ENCODE assay signal across 30 cellular contexts in genomic region chr2:52526735-52527134, GRCh38.
"Had no signal": no experiment of that assay in that cellular context is flagged by ENCODE, and none has a peak within 500 bp of the region (broad histone marks: within the 10 kb centered on the region; RNA-seq: fewer than 3 reads in every experiment).

No MANE protein-coding gene starts in this region.

- H3K4me1 Mint-ChIP-seq: activated CD4-positive, alpha-beta T cell treated with anti-CD3 and anti-CD28 coated beads for 36 hours; activated CD4-positive, alpha-beta T cell treated with anti-CD3 and anti-CD28 coated beads, Interleukin-2, amount 10 ng/mL, durations not matched to agents 24 days and 14 days; activated CD8-positive, alpha-beta memory T cell treated with anti-CD3 and anti-CD28 coated beads, Interleukin-2, amount 10 ng/mL, durations not matched to agents 7 days and 5 days; activated naive CD4-positive, alpha-beta T cell treated with anti-CD3 and anti-CD28 coated beads, Interleukin-2, amount 50 U/mL, for 24 hours; activated naive CD8-positive, alpha-beta T cell treated with anti-CD3 and anti-CD28 coated beads for 36 hours; activated naive CD8-positive, alpha-beta T cell treated with anti-CD3 and anti-CD28 coated beads, Interleukin-2, amount 50 U/mL, for 24 hours; brain; central memory CD8-positive, alpha-beta T cell had no signal

- H3K27ac Mint-ChIP-seq: activated CD4-positive, alpha-beta memory T cell treated with anti-CD3 and anti-CD28 coated beads for 36 hours; activated CD4-positive, alpha-beta T cell treated with anti-CD3 and anti-CD28 coated beads for 36 hours; activated CD4-positive, alpha-beta T cell treated with anti-CD3 and anti-CD28 coated beads, Interleukin-2, amount 10 ng/mL, durations not matched to agents 24 days and 14 days; activated CD8-positive, alpha-beta memory T cell treated with anti-CD3 and anti-CD28 coated beads, Interleukin-2, amount 10 ng/mL, durations not matched to agents 7 days and 5 days; activated CD8-positive, alpha-beta T cell treated with anti-CD3 and anti-CD28 coated beads, Interleukin-2, amount 10 ng/mL, durations not matched to agents 7 days and 5 days; activated naive CD4-positive, alpha-beta T cell treated with anti-CD3 and anti-CD28 coated beads for 36 hours; activated naive CD4-positive, alpha-beta T cell treated with anti-CD3 and anti-CD28 coated beads, Interleukin-2, amount 50 U/mL, for 24 hours; activated naive CD8-positive, alpha-beta T cell treated with anti-CD3 and anti-CD28 coated beads for 36 hours; activated naive CD8-positive, alpha-beta T cell treated with anti-CD3 and anti-CD28 coated beads, Interleukin-2, amount 50 U/mL, for 24 hours; activated T-helper 1 cell treated with anti-CD3 and anti-CD28 coated beads, Interleukin-12 subunit alpha, Interleukin-12 subunit beta, Interleukin-2, Interleukin-4 antibody, amounts not matched to agents 30 ng/mL and 10 ng/mL and 1 ng/mL, durations not matched to agents 14 hours and 24 hours and 36 hours; activated T-helper 2 cell treated with anti-CD3 and anti-CD28 coated beads, Interferon-gamma antibody, Interleukin-2, Interleukin-4, amounts not matched to agents 10 μg/mL and 5 μg/mL and 100 μg/mL, durations not matched to agents 14 hours and 24 hours and 36 hours; brain had no signal

- H3K27ac ChIP-seq: ascending aorta, colonic mucosa, epithelial cell of prostate had no signal

- H3K27me3 Mint-ChIP-seq: activated CD4-positive, alpha-beta memory T cell treated with anti-CD3 and anti-CD28 coated beads for 36 hours; activated CD4-positive, alpha-beta T cell treated with anti-CD3 and anti-CD28 coated beads for 36 hours; activated CD4-positive, alpha-beta T cell treated with anti-CD3 and anti-CD28 coated beads, Interleukin-2, amount 10 ng/mL, durations not matched to agents 24 days and 14 days; activated CD8-positive, alpha-beta memory T cell treated with anti-CD3 and anti-CD28 coated beads, Interleukin-2, amount 10 ng/mL, durations not matched to agents 7 days and 5 days; activated naive CD4-positive, alpha-beta T cell treated with anti-CD3 and anti-CD28 coated beads, Interleukin-2, amount 50 U/mL, for 24 hours; activated naive CD8-positive, alpha-beta T cell treated with anti-CD3 and anti-CD28 coated beads for 36 hours; activated naive CD8-positive, alpha-beta T cell treated with anti-CD3 and anti-CD28 coated beads, Interleukin-2, amount 50 U/mL, for 24 hours; central memory CD8-positive, alpha-beta T cell had no signal

- H3K4me1 ChIP-seq: ascending aorta, colonic mucosa had no signal

- H3K9me3 ChIP-seq: ascending aorta, colonic mucosa had no signal

- DNase-seq: activated CD4-positive, alpha-beta memory T cell treated with anti-CD3 and anti-CD28 coated beads for 36 hours; activated CD4-positive, alpha-beta T cell treated with anti-CD3 and anti-CD28 coated beads for 36 hours; activated CD4-positive, alpha-beta T cell treated with anti-CD3 and anti-CD28 coated beads, Interleukin-2, amount 10 ng/mL, durations not matched to agents 24 days and 14 days; activated CD4-positive, CD25-positive, alpha-beta regulatory T cell; activated CD4-positive, CD25-positive, alpha-beta regulatory T cell treated with anti-CD3 and anti-CD28 coated beads, Interleukin-2, amount 50 U/mL, for 72 hours; activated CD8-positive, alpha-beta memory T cell treated with anti-CD3 and anti-CD28 coated beads, Interleukin-2, amount 10 ng/mL, durations not matched to agents 7 days and 5 days; activated CD8-positive, alpha-beta memory T cell treated with anti-CD3 and anti-CD28 coated beads, Interleukin-2, amount 50 U/mL, for 4 hours; activated CD8-positive, alpha-beta T cell treated with anti-CD3 and anti-CD28 coated beads, Interleukin-2, amount 10 ng/mL, durations not matched to agents 7 days and 5 days; activated effector memory CD4-positive, alpha-beta T cell treated with anti-CD3 and anti-CD28 coated beads, Interleukin-2, amount 50 U/mL, for 16 hours; activated naive CD4-positive, alpha-beta T cell treated with anti-CD3 and anti-CD28 coated beads for 36 hours; activated naive CD8-positive, alpha-beta T cell treated with anti-CD3 and anti-CD28 coated beads for 36 hours; activated naive CD8-positive, alpha-beta T cell treated with anti-CD3 and anti-CD28 coated beads, Interleukin-2, amount 50 U/mL, for 24 hours; activated T-cell treated with anti-CD3 and anti-CD28 coated beads, Interleukin-2, amount 50 U/mL, for 1 hour; activated T-cell treated with anti-CD3 and anti-CD28 coated beads, Interleukin-2, amount 50 U/mL, for 48 hours; colonic mucosa; effector CD8-positive, alpha-beta T cell; foreskin fibroblast; head of caudate nucleus; T-helper 2 cell had no signal

- H3K4me3 Mint-ChIP-seq: activated CD4-positive, alpha-beta memory T cell treated with anti-CD3 and anti-CD28 coated beads for 36 hours; activated CD4-positive, alpha-beta T cell treated with anti-CD3 and anti-CD28 coated beads for 36 hours; activated CD4-positive, alpha-beta T cell treated with anti-CD3 and anti-CD28 coated beads, Interleukin-2, amount 10 ng/mL, durations not matched to agents 24 days and 14 days; activated CD8-positive, alpha-beta memory T cell treated with anti-CD3 and anti-CD28 coated beads, Interleukin-2, amount 10 ng/mL, durations not matched to agents 7 days and 5 days; activated CD8-positive, alpha-beta T cell treated with anti-CD3 and anti-CD28 coated beads, Interleukin-2, amount 10 ng/mL, durations not matched to agents 7 days and 5 days; activated naive CD4-positive, alpha-beta T cell treated with anti-CD3 and anti-CD28 coated beads for 36 hours; activated naive CD4-positive, alpha-beta T cell treated with anti-CD3 and anti-CD28 coated beads, Interleukin-2, amount 50 U/mL, for 24 hours; activated naive CD8-positive, alpha-beta T cell treated with anti-CD3 and anti-CD28 coated beads for 36 hours; activated naive CD8-positive, alpha-beta T cell treated with anti-CD3 and anti-CD28 coated beads, Interleukin-2, amount 50 U/mL, for 24 hours; activated T-helper 1 cell treated with anti-CD3 and anti-CD28 coated beads, Interleukin-12 subunit alpha, Interleukin-12 subunit beta, Interleukin-2, Interleukin-4 antibody, amounts not matched to agents 30 ng/mL and 10 ng/mL and 1 ng/mL, durations not matched to agents 14 hours and 24 hours and 36 hours; brain; central memory CD8-positive, alpha-beta T cell had no signal

- ATAC-seq: activated CD4-positive, alpha-beta T cell treated with anti-CD3 and anti-CD28 coated beads for 36 hours; activated CD8-positive, alpha-beta memory T cell treated with anti-CD3 and anti-CD28 coated beads, Interleukin-2, amount 10 ng/mL, durations not matched to agents 7 days and 5 days; activated CD8-positive, alpha-beta T cell treated with anti-CD3 and anti-CD28 coated beads, Interleukin-2, amount 10 ng/mL, durations not matched to agents 7 days and 5 days; activated naive CD8-positive, alpha-beta T cell treated with anti-CD3 and anti-CD28 coated beads, Interleukin-2, amount 50 U/mL, for 24 hours had no signal

- H3K27me3 ChIP-seq: ascending aorta, colonic mucosa had no signal

- FAIRE-seq: bronchial epithelial cell, endometrium, endothelial cell of umbilical vein, frontal cortex had no signal

- H3K9me3 Mint-ChIP-seq: activated CD4-positive, alpha-beta memory T cell treated with anti-CD3 and anti-CD28 coated beads for 36 hours; activated CD4-positive, alpha-beta T cell treated with anti-CD3 and anti-CD28 coated beads, Interleukin-2, amount 10 ng/mL, durations not matched to agents 24 days and 14 days; activated naive CD4-positive, alpha-beta T cell treated with anti-CD3 and anti-CD28 coated beads for 36 hours; activated naive CD4-positive, alpha-beta T cell treated with anti-CD3 and anti-CD28 coated beads, Interleukin-2, amount 50 U/mL, for 24 hours; activated naive CD8-positive, alpha-beta T cell treated with anti-CD3 and anti-CD28 coated beads for 36 hours; brain; central memory CD8-positive, alpha-beta T cell had no signal

- H3K4me3 ChIP-seq: ascending aorta, colonic mucosa had no signal

- H3K36me3 ChIP-seq: ascending aorta, colonic mucosa had no signal

- H3K36me3 Mint-ChIP-seq: activated CD4-positive, alpha-beta memory T cell treated with anti-CD3 and anti-CD28 coated beads for 36 hours; activated CD8-positive, alpha-beta memory T cell treated with anti-CD3 and anti-CD28 coated beads, Interleukin-2, amount 10 ng/mL, durations not matched to agents 7 days and 5 days; activated naive CD4-positive, alpha-beta T cell treated with anti-CD3 and anti-CD28 coated beads, Interleukin-2, amount 50 U/mL, for 24 hours; activated naive CD8-positive, alpha-beta T cell treated with anti-CD3 and anti-CD28 coated beads for 36 hours; brain had no signal
